Comparison of ENCODE assay signal across 11 cellular contexts in the genomic region with DNA sequence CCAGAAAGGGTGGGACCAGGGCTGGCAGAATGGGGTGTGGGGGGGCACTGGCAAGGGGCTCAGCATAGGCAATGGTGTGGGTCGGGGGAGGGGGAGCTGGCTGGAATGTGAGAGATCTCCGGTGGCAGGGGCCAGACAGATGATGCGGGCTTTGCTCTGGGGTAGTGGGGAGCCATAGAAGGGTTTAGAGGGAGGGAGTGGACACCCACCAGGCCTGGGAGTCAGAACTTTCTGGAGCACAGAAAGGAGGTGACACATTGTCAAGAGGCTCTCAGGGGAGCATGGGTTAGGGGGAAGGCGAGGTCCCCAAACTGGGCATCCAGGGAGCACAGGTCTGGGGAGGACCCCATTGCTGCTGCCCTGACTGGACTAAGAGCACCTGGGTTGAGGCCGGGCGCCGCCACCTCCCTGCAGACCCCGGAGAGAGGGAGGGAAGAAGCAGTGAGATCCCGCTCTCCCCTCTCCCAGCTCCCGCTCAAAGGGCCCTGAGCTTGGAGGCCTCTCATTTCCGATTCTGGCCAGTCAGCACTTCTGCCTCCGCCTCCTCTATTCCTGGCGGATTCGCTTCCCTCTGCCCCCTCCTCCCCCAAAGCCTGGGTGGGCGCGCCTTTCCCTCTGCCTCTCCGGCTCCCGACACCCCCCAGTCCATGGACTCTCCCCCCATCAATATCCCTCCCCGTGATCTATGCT. TPM values are rescaled to one million over a fixed set of nuclear protein-coding genes. Genes with fewer than 3 reads are reported as not detected.
DNase-seq lines count a peak whose midpoint lies in the region; ATAC-seq, FAIRE-seq and TF ChIP-seq lines count a peak whose summit lies in the region.
"Had no signal": no experiment of that assay in that cellular context is flagged by ENCODE, and none has a peak within 500 bp of the region (broad histone marks: within the 10 kb centered on the region; RNA-seq: fewer than 3 reads in every experiment).

No MANE protein-coding gene starts in this region.

- peak overlapping the region; percentile 81 for H3K4me2 ChIP-seq in GM23338

- H3K9me2 ChIP-seq in GM23338 (ENCODE audit: insufficient read depth): no peaks in the 10 kb centered on the region

- WGBS in sigmoid colon, 2 donors: 78 to 85% methylated on average over 19 of the region's 19 CpGs

- no peaks in the 10 kb centered on the region for H3K79me2 ChIP-seq in GM23338 (replicated peaks; ENCODE audit: insufficient read depth)

- no peak for TF ChIP-seq EP300 in sigmoid colon (IDR thresholded peaks at IDR 0.05)

- H3K27ac ChIP-seq in GM23338 (ENCODE audit: low read depth): no peak overlapping the region
- H3K27ac ChIP-seq in cingulate gyrus (ENCODE audit: low read depth, low read length): peak overlapping the region; percentile 89
- H3K27ac ChIP-seq in sigmoid colon: peak overlapping the region; percentile 82 to 92 (median 88)
- H3K27ac ChIP-seq: C4-2B had no signal

- H3K9me3 ChIP-seq in sigmoid colon (no peaks in the 10 kb centered on the region), BE2C (no peaks in the 10 kb centered on the region)

- peaks cover 45% of the 10 kb centered on the region for H3K27me3 Mint-ChIP-seq in GM23338 (ENCODE audit: insufficient read depth, low read depth, poor library complexity)
- H3K27me3 Mint-ChIP-seq: stimulated activated naive CD8-positive, alpha-beta T cell treated with anti-CD3 and anti-CD28 coated beads, Interleukin-15, Interleukin-2, amounts not matched to agents 100 ng/mL and 50 ng/mL, for 24 hours had no signal

- H3K36me3 Mint-ChIP-seq in GM23338 (ENCODE audit: low read depth): no peaks in the 10 kb centered on the region

- no peaks in the 10 kb centered on the region; the same call in 1 of the 3 replicates for H3K9me3 Mint-ChIP-seq in GM23338
- H3K9me3 Mint-ChIP-seq: stimulated activated naive CD8-positive, alpha-beta T cell treated with anti-CD3 and anti-CD28 coated beads, Interleukin-15, Interleukin-2, amounts not matched to agents 100 ng/mL and 50 ng/mL, for 24 hours had no signal

- H3K4me1 Mint-ChIP-seq in GM23338: peaks cover 17% of the 10 kb centered on the region

- no peaks in the 10 kb centered on the region for H3K36me3 ChIP-seq in GM23338 (ENCODE audit: insufficient read depth)
- H3K36me3 ChIP-seq in sigmoid colon: peaks cover 13 to 71% (median 41%) of the 10 kb centered on the region in 4 donors
- peaks cover 44% of the 10 kb centered on the region for H3K36me3 ChIP-seq in BE2C

- peak overlapping the region; percentile 60 for H3K4me3 Mint-ChIP-seq in GM23338
- H3K4me3 Mint-ChIP-seq: stimulated activated naive CD8-positive, alpha-beta T cell treated with anti-CD3 and anti-CD28 coated beads, Interleukin-15, Interleukin-2, amounts not matched to agents 100 ng/mL and 50 ng/mL, for 24 hours had no signal

- TF ChIP-seq CTCF in GM23338 (conservative IDR thresholded peaks at IDR 0.05; ENCODE audit: low read depth in 2 of 2) (no peak), sigmoid colon (IDR thresholded peaks at IDR 0.05) (no peak), BE2C (IDR thresholded peaks at IDR 0.05; ENCODE audit: low read depth, low read length) (no peak)

- no peak overlapping the region; the same call in 1 of the 2 replicates for H2AFZ ChIP-seq in GM23338

- no peak for FAIRE-seq in HTR-8/SVneo (lab: Jason Lieb, UNC)

- H3K27ac Mint-ChIP-seq in GM23338: no peak overlapping the region
- H3K27ac Mint-ChIP-seq: progenitor cell of endocrine pancreas; stimulated activated naive CD8-positive, alpha-beta T cell treated with anti-CD3 and anti-CD28 coated beads, Interleukin-15, Interleukin-2, amounts not matched to agents 100 ng/mL and 50 ng/mL, for 24 hours had no signal

- DNase-seq in GM23338 (ENCODE audit: low spot score) (peak; percentile 82), kidney tubule cell (ENCODE audit: low spot score) (peak; percentile 13), sigmoid colon (no peak), HTR-8/SVneo (ENCODE audit: insufficient read length, low spot score) (no peak), BE2C (no peak)

- peaks cover 9% of the 10 kb centered on the region for H4K20me1 ChIP-seq in GM23338 (replicated peaks; ENCODE audit: insufficient read depth)

- peaks cover 72% of the 10 kb centered on the region for H3K27me3 ChIP-seq in GM23338 (ENCODE audit: insufficient read depth)
- H3K27me3 ChIP-seq in sigmoid colon: no peaks in the 10 kb centered on the region
- H3K27me3 ChIP-seq in BE2C: no peaks in the 10 kb centered on the region

- H3K4me3 ChIP-seq in GM23338 (peak overlapping the region; percentile 56), sigmoid colon (no peak overlapping the region), BE2C (ENCODE audit: low read depth, low read length) (no peak overlapping the region)

- peaks cover 6% of the 10 kb centered on the region; the same call in 1 of the 2 replicates for H3F3A ChIP-seq in GM23338 (replicated peaks; ENCODE audit: low read depth)

- peaks cover 27% of the 10 kb centered on the region for H3K4me1 ChIP-seq in GM23338 (ENCODE audit: insufficient read depth)
- H3K4me1 ChIP-seq in sigmoid colon: peaks cover 0 to 77% (median 68%) of the 10 kb centered on the region in 4 donors
- H3K4me1 ChIP-seq in BE2C: peaks cover 4% of the 10 kb centered on the region

- intact Hi-C loops in sigmoid colon (cut with DNase I): no loop called here

- ATAC-seq in GM23338 (peak; percentile 42), GM18502 (IDR thresholded peaks at IDR 0.05; ENCODE audit: poor library complexity, unreplicated experiment) (no peak), HG02840 (IDR thresholded peaks at IDR 0.05; ENCODE audit: low FRiP score, unreplicated experiment) (no peak)

- TF ChIP-seq POLR2A in sigmoid colon (IDR thresholded peaks at IDR 0.05): no peak

TF ChIP-seq in GM23338, 12 proteins besides CTCF, POLR2A, EP300 and RAD21:
- TF ChIP-seq POLR2AphosphoS5 (IDR thresholded peaks at IDR 0.05; ENCODE audit: low read depth) (no peak), NANOG (IDR thresholded peaks at IDR 0.05; ENCODE audit: borderline replicate concordance) (no peak), EZH2phosphoT487 (IDR thresholded peaks at IDR 0.05; ENCODE audit: unreplicated experiment) (no peak), JUNB (IDR thresholded peaks at IDR 0.05; ENCODE audit: unreplicated experiment) (no peak), EZH2 (IDR thresholded peaks at IDR 0.05; ENCODE audit: low read depth, unreplicated experiment) (no peak), ZNF331 (CRISPR knock-in tag; IDR thresholded peaks at IDR 0.05; ENCODE audit: low read depth) (no peak)
- TF ChIP-seq, protein P1, sequence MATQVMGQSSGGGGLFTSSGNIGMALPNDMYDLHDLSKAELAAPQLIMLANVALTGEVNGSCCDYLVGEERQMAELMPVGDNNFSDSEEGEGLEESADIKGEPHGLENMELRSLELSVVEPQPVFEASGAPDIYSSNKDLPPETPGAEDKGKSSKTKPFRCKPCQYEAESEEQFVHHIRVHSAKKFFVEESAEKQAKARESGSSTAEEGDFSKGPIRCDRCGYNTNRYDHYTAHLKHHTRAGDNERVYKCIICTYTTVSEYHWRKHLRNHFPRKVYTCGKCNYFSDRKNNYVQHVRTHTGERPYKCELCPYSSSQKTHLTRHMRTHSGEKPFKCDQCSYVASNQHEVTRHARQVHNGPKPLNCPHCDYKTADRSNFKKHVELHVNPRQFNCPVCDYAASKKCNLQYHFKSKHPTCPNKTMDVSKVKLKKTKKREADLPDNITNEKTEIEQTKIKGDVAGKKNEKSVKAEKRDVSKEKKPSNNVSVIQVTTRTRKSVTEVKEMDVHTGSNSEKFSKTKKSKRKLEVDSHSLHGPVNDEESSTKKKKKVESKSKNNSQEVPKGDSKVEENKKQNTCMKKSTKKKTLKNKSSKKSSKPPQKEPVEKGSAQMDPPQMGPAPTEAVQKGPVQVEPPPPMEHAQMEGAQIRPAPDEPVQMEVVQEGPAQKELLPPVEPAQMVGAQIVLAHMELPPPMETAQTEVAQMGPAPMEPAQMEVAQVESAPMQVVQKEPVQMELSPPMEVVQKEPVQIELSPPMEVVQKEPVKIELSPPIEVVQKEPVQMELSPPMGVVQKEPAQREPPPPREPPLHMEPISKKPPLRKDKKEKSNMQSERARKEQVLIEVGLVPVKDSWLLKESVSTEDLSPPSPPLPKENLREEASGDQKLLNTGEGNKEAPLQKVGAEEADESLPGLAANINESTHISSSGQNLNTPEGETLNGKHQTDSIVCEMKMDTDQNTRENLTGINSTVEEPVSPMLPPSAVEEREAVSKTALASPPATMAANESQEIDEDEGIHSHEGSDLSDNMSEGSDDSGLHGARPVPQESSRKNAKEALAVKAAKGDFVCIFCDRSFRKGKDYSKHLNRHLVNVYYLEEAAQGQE (IDR thresholded peaks at IDR 0.05; ENCODE audit: unreplicated experiment): no peak

RNA-seq across cellular contexts. Expression of gene SMIM24, which starts 21.6 kb away (rescaled TPM):
- total RNA-seq in GM23338 (2014; rRNA removed; shearing (Covaris generic)): 4.7 and 5.0 TPM in 2 replicates
- 19.0 and 21.5 TPM in 2 replicates for polyA plus RNA-seq in GM23338 (2016; fragmentation: Nextera tagmentation; extraction: Ambion mirVana)
- total RNA-seq in sigmoid colon: not detected
- 10 to 100 TPM; 15.1 to 72.7 (median 30.3) TPM for polyA plus RNA-seq in sigmoid colon
- polyA plus RNA-seq in BE2C (2012; ENCODE audit: insufficient read depth, insufficient read length, low read depth): not detected

RNA-seq across cellular contexts. Expression of gene SMIM44, which starts 24.5 kb away (rescaled TPM):
- not detected in 2 replicates for total RNA-seq in GM23338 (2014; rRNA removed; shearing (Covaris generic))
- polyA plus RNA-seq in GM23338 (2016; fragmentation: Nextera tagmentation; extraction: Ambion mirVana): not detected in 2 replicates
- not detected for total RNA-seq in sigmoid colon
- 1 to 10 TPM in 1 of 3 donors, not detected in 2; 2.9 TPM for polyA plus RNA-seq in sigmoid colon
- polyA plus RNA-seq in BE2C (2012; ENCODE audit: insufficient read depth, insufficient read length, low read depth): not detected
- total RNA-seq: progenitor cell of endocrine pancreas had no signal

RNA-seq across cellular contexts. Expression of gene DOHH, which starts 41.7 kb away (rescaled TPM):
- 34.1 and 34.7 TPM in 2 replicates for total RNA-seq in GM23338 (2014; rRNA removed; shearing (Covaris generic))
- polyA plus RNA-seq in GM23338 (2016; fragmentation: Nextera tagmentation; extraction: Ambion mirVana) (19.0 TPM in 2 replicates), sigmoid colon (10 to 100 TPM in 1 of 3 donors, 1 to 10 TPM in 2; 7.2 to 22.5 (median 7.2) TPM)
- total RNA-seq in sigmoid colon: 10 to 100 TPM; 11.7 to 18.1 (median 17.0) TPM
- polyA plus RNA-seq in BE2C (2012; ENCODE audit: insufficient read depth, insufficient read length, low read depth): 76.3 TPM

RNA-seq across cellular contexts. Expression of gene FZR1, which starts 47.4 kb away (rescaled TPM):
- total RNA-seq in GM23338 (2014; rRNA removed; shearing (Covaris generic)): 38.4 and 39.2 TPM in 2 replicates
- polyA plus RNA-seq in GM23338 (2016; fragmentation: Nextera tagmentation; extraction: Ambion mirVana) (12.9 and 16.1 TPM in 2 replicates), sigmoid colon (10 to 100 TPM; 11.4 to 33.3 (median 13.9) TPM)
- 10 to 100 TPM; 11.8 to 44.6 (median 20.5) TPM for total RNA-seq in sigmoid colon
- polyA plus RNA-seq in BE2C (2012; ENCODE audit: insufficient read depth, insufficient read length, low read depth): 79.6 TPM

Comparison
In these comparisons a context has a peak if more than half of its experiments do, and no peak if none do; other contexts are left out.
1. DNase-seq: peak in GM23338 (single experiment) and kidney tubule cell (single experiment); none in sigmoid colon (single experiment), HTR-8/SVneo (single experiment) and BE2C (single experiment).